In genomic region chr20:55354700-55355099, GRCh38 we compare ENCODE assay signal across 21 cellular contexts.
DNase-seq lines count a peak whose midpoint lies in the region; ATAC-seq and TF ChIP-seq lines count a peak whose summit lies in the region.
"Had no signal": no experiment of that assay in that cellular context is flagged by ENCODE, and none has a peak within 500 bp of the region (broad histone marks: within the 10 kb centered on the region; RNA-seq: fewer than 3 reads in every experiment).

No MANE protein-coding gene starts in this region.

- H3K9me3 Mint-ChIP-seq in endodermal cell = peaks cover 9% of the 10 kb centered on the region

- H3K27me3 ChIP-seq in endodermal cell (ENCODE audit: control insufficient read depth, insufficient read depth, low read length, poor library complexity, severe bottlenecking) = no peaks in the 10 kb centered on the region
- peaks cover 23% of the 10 kb centered on the region for H3K27me3 ChIP-seq in WERI-Rb-1 (ENCODE audit: insufficient read depth, low read depth, severe bottlenecking)
- H3K27me3 ChIP-seq: BLaER1 treated with 17β-estradiol and CSF1 and Interleukin-3, amounts not matched to agents 10 nM and 100 nM had no signal

- DNase-seq in Daoy (ENCODE audit: low read depth) = peak; percentile 7
- peak; percentile 65 to 88 for DNase-seq in NCI-H1930 (lab: John Stamatoyannopoulos, UW)
- DNase-seq in OCI-M1 (lab: John Stamatoyannopoulos, UW) = peak; percentile 3
- DNase-seq in endodermal cell = peak; percentile 48
- DNase-seq in WERI-Rb-1 = no peak
- DNase-seq in AG20443 (ENCODE audit: low spot score) = no peak
- no peak for DNase-seq in activated CD4-positive, alpha-beta T cell treated with anti-CD3 and anti-CD28 coated beads for 48 hours
- DNase-seq: CD8-positive, alpha-beta T cell; DMS79 treated with DMSO at 0.1 percent for 48 hours; H9; IMR-90; NCI-H1092 treated with DMSO at 0.1 percent for 48 hours; NCI-H2029; NCI-H446 treated with DMSO at 0.1 percent for 48 hours; NCI-H82; PC-9 had no signal

- H3K36me3 ChIP-seq in endodermal cell (ENCODE audit: control insufficient read depth, insufficient read depth, low read length) (no peaks in the 10 kb centered on the region), WERI-Rb-1 (no peaks in the 10 kb centered on the region)
- H3K36me3 ChIP-seq: BLaER1 treated with 17β-estradiol and CSF1 and Interleukin-3, amounts not matched to agents 10 nM and 100 nM had no signal

- no peaks in the 10 kb centered on the region for H3K27me3 Mint-ChIP-seq in endodermal cell (ENCODE audit: insufficient read depth)

- TF ChIP-seq CTCF in endodermal cell (conservative IDR thresholded peaks at IDR 0.05) (no peak), WERI-Rb-1 (IDR thresholded peaks at IDR 0.05; ENCODE audit: low read depth, low read length) (no peak)

- H3K36me3 Mint-ChIP-seq in endodermal cell (ENCODE audit: low read depth) = no peaks in the 10 kb centered on the region
- H3K36me3 Mint-ChIP-seq: CD8-positive, alpha-beta T cell had no signal

- 83 to 86% methylated on average over 3 of the region's 3 CpGs for WGBS in endodermal cell (ENCODE audit: insufficient coverage in 1 of 2, insufficient read length in 1 of 2), 2 experiments

- ATAC-seq in GM21360 (IDR thresholded peaks at IDR 0.05; ENCODE audit: unreplicated experiment) = no peak
- ATAC-seq: A549; CD8-positive, alpha-beta T cell had no signal

- H3K9ac ChIP-seq in endodermal cell (ENCODE audit: extremely low read depth, low read length, poor library complexity, severe bottlenecking) = no peak overlapping the region
- H3K9ac ChIP-seq: BLaER1 treated with 17β-estradiol and CSF1 and Interleukin-3, amounts not matched to agents 10 nM and 100 nM had no signal

- H3K9me3 ChIP-seq in endodermal cell (ENCODE audit: control insufficient read depth, low read length) = peaks cover 9% of the 10 kb centered on the region
- no peaks in the 10 kb centered on the region for H3K9me3 ChIP-seq in WERI-Rb-1 (ENCODE audit: severe bottlenecking)
- H3K9me3 ChIP-seq: A549 had no signal

- H3K4me3 ChIP-seq in endodermal cell (ENCODE audit: low read length) = no peak overlapping the region
- no peak overlapping the region for H3K4me3 ChIP-seq in WERI-Rb-1 (ENCODE audit: low read depth, low read length)
- H3K4me3 ChIP-seq: A549; BLaER1 treated with 17β-estradiol and CSF1 and Interleukin-3, amounts not matched to agents 10 nM and 100 nM; PC-9 had no signal

- no peak overlapping the region for H3K27ac Mint-ChIP-seq in endodermal cell
- H3K27ac Mint-ChIP-seq: CD8-positive, alpha-beta T cell; T-helper 2 cell treated with Interferon-gamma antibody and Interleukin-4, amounts not matched to agents 5 μg/mL and 100 μg/mL, for 36 hours had no signal

- H3K27ac ChIP-seq in endodermal cell (ENCODE audit: low read depth, low read length) (no peak overlapping the region), WERI-Rb-1 (no peak overlapping the region)
- H3K27ac ChIP-seq: A549; BLaER1 treated with 17β-estradiol and CSF1 and Interleukin-3, amounts not matched to agents 10 nM and 100 nM; PC-9; RWPE1 had no signal

- H3K4me1 ChIP-seq in endodermal cell (ENCODE audit: control insufficient read depth, insufficient read depth, low read length) = no peaks in the 10 kb centered on the region
- H3K4me1 ChIP-seq: A549; BLaER1 treated with 17β-estradiol and CSF1 and Interleukin-3, amounts not matched to agents 10 nM and 100 nM had no signal

- no peak overlapping the region for H3K4me3 Mint-ChIP-seq in endodermal cell
- H3K4me3 Mint-ChIP-seq: CD8-positive, alpha-beta T cell; H9; T-helper 2 cell treated with Interferon-gamma antibody and Interleukin-4, amounts not matched to agents 5 μg/mL and 100 μg/mL, for 36 hours had no signal

- peaks cover 11% of the 10 kb centered on the region for H3K4me1 Mint-ChIP-seq in endodermal cell

Comparison
In these comparisons a context has a peak if more than half of its experiments do, and no peak if none do; other contexts are left out.
1. DNase-seq: peak in Daoy (single experiment), NCI-H1930 (2 of 2), OCI-M1 (single experiment) and endodermal cell (single experiment); none in WERI-Rb-1 (single experiment), AG20443 (single experiment) and activated CD4-positive, alpha-beta T cell treated with anti-CD3 and anti-CD28 coated beads for 48 hours (single experiment).